In genomic region chr2:10157293-10157692, GRCh38 we compare ENCODE assay signal across 1 cellular context.
TF ChIP-seq lines count a peak whose summit lies in the region.

No MANE protein-coding gene starts in this region.

TF ChIP-seq in GM23338, 12 proteins besides CTCF, POLR2A, EP300 and RAD21 (continued from another document):
- TF ChIP-seq, protein P1, sequence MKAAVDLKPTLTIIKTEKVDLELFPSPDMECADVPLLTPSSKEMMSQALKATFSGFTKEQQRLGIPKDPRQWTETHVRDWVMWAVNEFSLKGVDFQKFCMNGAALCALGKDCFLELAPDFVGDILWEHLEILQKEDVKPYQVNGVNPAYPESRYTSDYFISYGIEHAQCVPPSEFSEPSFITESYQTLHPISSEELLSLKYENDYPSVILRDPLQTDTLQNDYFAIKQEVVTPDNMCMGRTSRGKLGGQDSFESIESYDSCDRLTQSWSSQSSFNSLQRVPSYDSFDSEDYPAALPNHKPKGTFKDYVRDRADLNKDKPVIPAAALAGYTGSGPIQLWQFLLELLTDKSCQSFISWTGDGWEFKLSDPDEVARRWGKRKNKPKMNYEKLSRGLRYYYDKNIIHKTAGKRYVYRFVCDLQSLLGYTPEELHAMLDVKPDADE (IDR thresholded peaks at IDR 0.05): no peak
- TF ChIP-seq JUNB (IDR thresholded peaks at IDR 0.05; ENCODE audit: unreplicated experiment): no peak
